Comparison of ENCODE assay signal across 27 cellular contexts in genomic region chr13:112752211-112752610, GRCh38.
A peak's percentile ranks its signal among the peaks of the same experiment; 100 is the strongest.
DNase-seq lines count a peak whose midpoint lies in the region; ATAC-seq and TF ChIP-seq lines count a peak whose summit lies in the region.
"Had no signal": no experiment of that assay in that cellular context is flagged by ENCODE, and none has a peak within 500 bp of the region (broad histone marks: within the 10 kb centered on the region; RNA-seq: fewer than 3 reads in every experiment).

No MANE protein-coding gene starts in this region.

- no peak for TF ChIP-seq CTCF in chondrocyte (IDR thresholded peaks at IDR 0.05)
- TF ChIP-seq CTCF in neural crest cell (conservative IDR thresholded peaks at IDR 0.05), result no peak
- no peak for TF ChIP-seq CTCF in GM10266 (IDR thresholded peaks at IDR 0.05; ENCODE audit: control insufficient read depth, insufficient read depth, low read depth, missing control alignments)

- ATAC-seq in activated CD8-positive, alpha-beta memory T cell treated with anti-CD3 and anti-CD28 coated beads, Interleukin-2, amount 10 ng/mL, durations not matched to agents 7 days and 5 days, result no peak
- ATAC-seq in activated CD4-positive, CD25-positive, alpha-beta regulatory T cell treated with anti-CD3 and anti-CD28 coated beads, Interleukin-2, amount 50 U/mL, for 24 hours, result no peak
- ATAC-seq: HepG2 had no signal

- H3K36me3 Mint-ChIP-seq in activated CD8-positive, alpha-beta memory T cell treated with anti-CD3 and anti-CD28 coated beads, Interleukin-2, amount 10 ng/mL, durations not matched to agents 7 days and 5 days, result no peaks in the 10 kb centered on the region
- no peaks in the 10 kb centered on the region for H3K36me3 Mint-ChIP-seq in chondrocyte (ENCODE audit: low read depth)
- H3K36me3 Mint-ChIP-seq in neural crest cell (ENCODE audit: low read depth), result peaks cover 3% of the 10 kb centered on the region

- peak overlapping the region; percentile 21 for H3K27ac ChIP-seq in temporal lobe (ENCODE audit: low read depth, low read length)
- H3K27ac ChIP-seq: 22Rv1, GM23248 had no signal

- DNase-seq in activated CD8-positive, alpha-beta memory T cell treated with anti-CD3 and anti-CD28 coated beads, Interleukin-2, amount 10 ng/mL, durations not matched to agents 7 days and 5 days, result no peak
- no peak for DNase-seq in activated CD8-positive, alpha-beta memory T cell treated with anti-CD3 and anti-CD28 coated beads for 24 hours
- DNase-seq in chondrocyte (ENCODE audit: low spot score), result peak; percentile 90
- DNase-seq in neural crest cell (ENCODE audit: low read depth, low spot score), result no peak
- DNase-seq in SKM-1 (lab: John Stamatoyannopoulos, UW; ENCODE audit: unreplicated experiment), result no peak
- no peak for DNase-seq in GM10266 (ENCODE audit: extremely low spot score)
- DNase-seq: BE2C; Calu3; CD8-positive, alpha-beta memory T cell; DMS153; GM23248; H9; Karpas-422; NCI-H1092; NCI-H1417 treated with DMSO at 0.1 percent for 48 hours; NCI-H1694 treated with DMSO at 0.1 percent for 48 hours; NCI-H2081 treated with DMSO at 0.1 percent for 48 hours; NCI-H2171; NCI-H226; NCI-H510A; Right ventricle myocardium superior; RPMI8226 had no signal

- H3K27me3 Mint-ChIP-seq in activated CD8-positive, alpha-beta memory T cell treated with anti-CD3 and anti-CD28 coated beads, Interleukin-2, amount 10 ng/mL, durations not matched to agents 7 days and 5 days, result no peaks in the 10 kb centered on the region
- H3K27me3 Mint-ChIP-seq in chondrocyte (ENCODE audit: low read depth) (peaks cover 3% of the 10 kb centered on the region), neural crest cell (ENCODE audit: low read depth) (no peaks in the 10 kb centered on the region)
- H3K27me3 Mint-ChIP-seq: CD8-positive, alpha-beta memory T cell had no signal

- H3K4me3 Mint-ChIP-seq in activated CD8-positive, alpha-beta memory T cell treated with anti-CD3 and anti-CD28 coated beads, Interleukin-2, amount 10 ng/mL, durations not matched to agents 7 days and 5 days, result no peak overlapping the region
- H3K4me3 Mint-ChIP-seq in chondrocyte (ENCODE audit: unreplicated experiment), result no peak overlapping the region
- H3K4me3 Mint-ChIP-seq in neural crest cell, result peak overlapping the region; percentile 24
- H3K4me3 Mint-ChIP-seq: CD14-positive monocyte; CD8-positive, alpha-beta memory T cell; H9 had no signal

- H3K27ac Mint-ChIP-seq in activated CD8-positive, alpha-beta memory T cell treated with anti-CD3 and anti-CD28 coated beads, Interleukin-2, amount 10 ng/mL, durations not matched to agents 7 days and 5 days, result peak overlapping the region; percentile 42
- no peak overlapping the region for H3K27ac Mint-ChIP-seq in chondrocyte (ENCODE audit: unreplicated experiment)
- H3K27ac Mint-ChIP-seq in neural crest cell (ENCODE audit: unreplicated experiment), result no peak overlapping the region

- CTCF ChIA-PET in activated CD8-positive, alpha-beta memory T cell treated with anti-CD3 and anti-CD28 coated beads, Interleukin-2, amount 10 ng/mL, durations not matched to agents 7 days and 5 days (lab: Charles Lee), result no interaction called here

- no peaks in the 10 kb centered on the region for H3K9me3 Mint-ChIP-seq in activated CD8-positive, alpha-beta memory T cell treated with anti-CD3 and anti-CD28 coated beads, Interleukin-2, amount 10 ng/mL, durations not matched to agents 7 days and 5 days (ENCODE audit: low read depth)
- H3K9me3 Mint-ChIP-seq in chondrocyte (ENCODE audit: low read depth), result no peaks in the 10 kb centered on the region
- H3K9me3 Mint-ChIP-seq in neural crest cell, result no peaks in the 10 kb centered on the region
- H3K9me3 Mint-ChIP-seq: CD14-positive monocyte; CD8-positive, alpha-beta memory T cell; H9 had no signal

- peaks cover 10% of the 10 kb centered on the region for H3K4me1 Mint-ChIP-seq in activated CD8-positive, alpha-beta memory T cell treated with anti-CD3 and anti-CD28 coated beads, Interleukin-2, amount 10 ng/mL, durations not matched to agents 7 days and 5 days
- H3K4me1 Mint-ChIP-seq in chondrocyte (ENCODE audit: low read depth) (peaks cover 8% of the 10 kb centered on the region), neural crest cell (peaks cover 44% of the 10 kb centered on the region)
